2 cellular contexts compared by ENCODE assay signal in the genomic region with DNA sequence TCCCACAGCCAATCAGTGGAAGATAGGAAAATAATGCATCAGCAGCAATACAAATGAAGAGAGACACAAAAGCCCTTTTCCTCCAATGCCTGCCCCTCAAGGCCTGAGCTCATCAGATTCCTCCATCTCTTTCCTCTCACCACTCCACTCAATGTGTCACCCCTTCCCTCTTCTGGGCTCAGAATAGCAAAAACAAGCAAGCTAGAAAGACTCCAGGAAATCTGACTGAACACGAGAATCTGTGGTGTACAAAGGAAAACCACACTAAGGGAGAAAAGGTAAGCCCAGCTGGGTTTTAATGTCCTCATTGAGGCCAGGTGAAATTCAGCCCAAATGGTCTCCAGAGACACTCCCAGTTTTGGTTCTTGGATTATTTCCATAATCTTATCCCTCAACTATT.
TF ChIP-seq lines count a peak whose summit lies in the region.

No MANE protein-coding gene starts in this region.

TF ChIP-seq in IMR-90, 13 proteins besides CTCF, POLR2A, EP300 and RAD21:
- TF ChIP-seq NFE2L2 (IDR thresholded peaks at IDR 0.05; ENCODE audit: low read depth, low read length) (no peak), USF2 (IDR thresholded peaks at IDR 0.05; ENCODE audit: low read depth, low read length) (no peak), RCOR1 (IDR thresholded peaks at IDR 0.05; ENCODE audit: insufficient replicate concordance, low read length) (no peak), CEBPB (IDR thresholded peaks at IDR 0.05; ENCODE audit: low read depth, low read length) (no peak), MXI1 (IDR thresholded peaks at IDR 0.05; ENCODE audit: borderline replicate concordance, low read depth, low read length) (no peak), RFX5 (IDR thresholded peaks at IDR 0.05; ENCODE audit: low read depth, low read length) (no peak), MAZ (IDR thresholded peaks at IDR 0.05; ENCODE audit: borderline replicate concordance, low read depth, low read length) (no peak)
- TF ChIP-seq, protein P1, sequence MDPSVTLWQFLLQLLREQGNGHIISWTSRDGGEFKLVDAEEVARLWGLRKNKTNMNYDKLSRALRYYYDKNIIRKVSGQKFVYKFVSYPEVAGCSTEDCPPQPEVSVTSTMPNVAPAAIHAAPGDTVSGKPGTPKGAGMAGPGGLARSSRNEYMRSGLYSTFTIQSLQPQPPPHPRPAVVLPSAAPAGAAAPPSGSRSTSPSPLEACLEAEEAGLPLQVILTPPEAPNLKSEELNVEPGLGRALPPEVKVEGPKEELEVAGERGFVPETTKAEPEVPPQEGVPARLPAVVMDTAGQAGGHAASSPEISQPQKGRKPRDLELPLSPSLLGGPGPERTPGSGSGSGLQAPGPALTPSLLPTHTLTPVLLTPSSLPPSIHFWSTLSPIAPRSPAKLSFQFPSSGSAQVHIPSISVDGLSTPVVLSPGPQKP (IDR thresholded peaks at IDR 0.05; ENCODE audit: borderline replicate concordance, low read depth, low read length): no peak

TF ChIP-seq in GM12878, 131 proteins besides CTCF, POLR2A, EP300 and RAD21:
- TF ChIP-seq RUNX3 (IDR thresholded peaks at IDR 0.05; ENCODE audit: low read length) (peak; percentile 85), PAX5 (IDR thresholded peaks at IDR 0.05; ENCODE audit: borderline replicate concordance, low read depth, low read length) (no peak), NFIC (IDR thresholded peaks at IDR 0.05; ENCODE audit: low read depth, low read length) (peak; percentile 61; the same call in 1 of the 2 replicates), EED (IDR thresholded peaks at IDR 0.05; ENCODE audit: low read depth) (0 out of 2 replicates have a peak, but pooled peaks have one; percentile 44)
- TF ChIP-seq, protein P2, sequence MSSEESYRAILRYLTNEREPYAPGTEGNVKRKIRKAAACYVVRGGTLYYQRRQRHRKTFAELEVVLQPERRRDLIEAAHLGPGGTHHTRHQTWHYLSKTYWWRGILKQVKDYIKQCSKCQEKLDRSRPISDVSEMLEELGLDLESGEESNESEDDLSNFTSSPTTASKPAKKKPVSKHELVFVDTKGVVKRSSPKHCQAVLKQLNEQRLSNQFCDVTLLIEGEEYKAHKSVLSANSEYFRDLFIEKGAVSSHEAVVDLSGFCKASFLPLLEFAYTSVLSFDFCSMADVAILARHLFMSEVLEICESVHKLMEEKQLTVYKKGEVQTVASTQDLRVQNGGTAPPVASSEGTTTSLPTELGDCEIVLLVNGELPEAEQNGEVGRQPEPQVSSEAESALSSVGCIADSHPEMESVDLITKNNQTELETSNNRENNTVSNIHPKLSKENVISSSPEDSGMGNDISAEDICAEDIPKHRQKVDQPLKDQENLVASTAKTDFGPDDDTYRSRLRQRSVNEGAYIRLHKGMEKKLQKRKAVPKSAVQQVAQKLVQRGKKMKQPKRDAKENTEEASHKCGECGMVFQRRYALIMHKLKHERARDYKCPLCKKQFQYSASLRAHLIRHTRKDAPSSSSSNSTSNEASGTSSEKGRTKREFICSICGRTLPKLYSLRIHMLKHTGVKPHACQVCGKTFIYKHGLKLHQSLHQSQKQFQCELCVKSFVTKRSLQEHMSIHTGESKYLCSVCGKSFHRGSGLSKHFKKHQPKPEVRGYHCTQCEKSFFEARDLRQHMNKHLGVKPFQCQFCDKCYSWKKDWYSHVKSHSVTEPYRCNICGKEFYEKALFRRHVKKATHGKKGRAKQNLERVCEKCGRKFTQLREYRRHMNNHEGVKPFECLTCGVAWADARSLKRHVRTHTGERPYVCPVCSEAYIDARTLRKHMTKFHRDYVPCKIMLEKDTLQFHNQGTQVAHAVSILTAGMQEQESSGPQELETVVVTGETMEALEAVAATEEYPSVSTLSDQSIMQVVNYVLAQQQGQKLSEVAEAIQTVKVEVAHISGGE (CRISPR knock-in tag; IDR thresholded peaks at IDR 0.05): no peak
